In the genomic region with DNA sequence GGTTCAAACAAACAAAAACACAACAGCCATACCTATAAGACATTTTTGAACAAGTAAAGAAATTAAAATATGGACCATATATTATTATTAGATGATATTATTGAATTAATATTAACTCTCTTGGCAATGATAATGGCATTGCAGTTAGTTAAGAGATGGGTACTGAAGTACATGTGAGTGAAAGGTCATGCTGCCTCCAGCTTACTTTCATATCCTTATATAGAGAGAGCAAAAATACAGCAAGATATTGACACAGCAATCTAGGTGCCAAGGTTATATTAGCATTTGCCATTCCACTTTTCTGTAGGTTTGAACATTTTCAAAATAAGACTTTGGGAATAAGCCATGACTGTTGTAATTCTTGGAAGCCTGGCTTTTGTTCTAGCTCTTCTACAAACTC, we compare ENCODE assay signal across 24 cellular contexts. TPM values are rescaled to one million over a fixed set of nuclear protein-coding genes. Genes with fewer than 3 reads are reported as not detected.
A peak's percentile ranks its signal among the peaks of the same experiment; 100 is the strongest.
DNase-seq lines count a peak whose midpoint lies in the region; ATAC-seq and TF ChIP-seq lines count a peak whose summit lies in the region.
"Had no signal": no experiment of that assay in that cellular context is flagged by ENCODE, and none has a peak within 500 bp of the region (broad histone marks: within the 10 kb centered on the region; RNA-seq: fewer than 3 reads in every experiment).

No MANE protein-coding gene starts in this region.

- no peak for ATAC-seq in activated CD4-positive, alpha-beta T cell treated with anti-CD3 and anti-CD28 coated beads for 36 hours
- ATAC-seq in CD4-positive, CD25-positive, alpha-beta regulatory T cell (ENCODE audit: low read depth in 2 of 2) = no peak
- ATAC-seq in left lung = peak; percentile 25
- ATAC-seq in GM19463 (IDR thresholded peaks at IDR 0.05; ENCODE audit: unreplicated experiment) = no peak
- ATAC-seq in Right ventricle myocardium superior (ENCODE audit: poor library complexity) = no peak
- ATAC-seq: left cardiac atrium had no signal

- H3K36me3 Mint-ChIP-seq in activated CD4-positive, alpha-beta T cell treated with anti-CD3 and anti-CD28 coated beads for 36 hours (ENCODE audit: low read depth) = peaks cover 73% of the 10 kb centered on the region
- H3K36me3 Mint-ChIP-seq in CD4-positive, CD25-positive, alpha-beta regulatory T cell = peaks cover 42% of the 10 kb centered on the region

- no peaks in the 10 kb centered on the region for H3K9me3 Mint-ChIP-seq in activated CD4-positive, alpha-beta T cell treated with anti-CD3 and anti-CD28 coated beads for 36 hours (ENCODE audit: low read depth)
- peaks cover 0 to 1% (median 0%) of the 10 kb centered on the region in 7 donors for H3K9me3 Mint-ChIP-seq in CD4-positive, CD25-positive, alpha-beta regulatory T cell
- H3K9me3 Mint-ChIP-seq: nephron had no signal

- peaks cover 72% of the 10 kb centered on the region for H3K4me1 ChIP-seq in CD4-positive, CD25-positive, alpha-beta regulatory T cell (ENCODE audit: control insufficient read depth, insufficient read depth, low read length, poor library complexity, severe bottlenecking)
- H3K4me1 ChIP-seq in left lung = peaks cover 0 to 29% of the 10 kb centered on the region in 2 donors
- H3K4me1 ChIP-seq: adrenal gland, HAP-1 had no signal

- H3K9ac ChIP-seq in SU-DHL-6 (ENCODE audit: low read length) = peak overlapping the region; percentile 29; the same call in 1 of the 2 replicates

- H3K36me3 ChIP-seq in CD4-positive, CD25-positive, alpha-beta regulatory T cell (ENCODE audit: control insufficient read depth, insufficient read depth, low read length) = peaks cover 4% of the 10 kb centered on the region
- H3K36me3 ChIP-seq in SU-DHL-6 (ENCODE audit: low read length) (no peaks in the 10 kb centered on the region), left lung (no peaks in the 10 kb centered on the region)
- H3K36me3 ChIP-seq: adrenal gland, HAP-1, tibial nerve had no signal

- POLR2A ChIA-PET in activated CD4-positive, alpha-beta T cell treated with anti-CD3 and anti-CD28 coated beads for 36 hours (lab: Charles Lee) = interaction anchor here (0.7 to 1.1 kb wide), 2 partner anchors 10 to 233 kb away, joined by 3 read pairs; no protein-coding TSS in a partner anchor

- H3K27ac ChIP-seq in CD4-positive, CD25-positive, alpha-beta regulatory T cell (ENCODE audit: insufficient read depth, low read length, poor library complexity, severe bottlenecking) = no peak overlapping the region
- H3K27ac ChIP-seq in SU-DHL-6 (ENCODE audit: low read depth, low read length) = peak overlapping the region; percentile 92
- no peak overlapping the region for H3K27ac ChIP-seq in left lung
- H3K27ac ChIP-seq: adrenal gland, SK-N-MC, tibial nerve had no signal

- no peaks in the 10 kb centered on the region for H3K27me3 ChIP-seq in CD4-positive, CD25-positive, alpha-beta regulatory T cell (ENCODE audit: control insufficient read depth, insufficient read depth, low read length)
- H3K27me3 ChIP-seq in SU-DHL-6 (ENCODE audit: low read length) = no peaks in the 10 kb centered on the region
- H3K27me3 ChIP-seq in left lung = no peaks in the 10 kb centered on the region
- H3K27me3 ChIP-seq: adrenal gland, tibial nerve had no signal

- H3K4me3 ChIP-seq in CD4-positive, CD25-positive, alpha-beta regulatory T cell (ENCODE audit: low read depth, low read length) = peak overlapping the region; percentile 37
- H3K4me3 ChIP-seq in SU-DHL-6 (ENCODE audit: insufficient read depth, low read length, poor library complexity, severe bottlenecking) = peak overlapping the region; percentile 4
- H3K4me3 ChIP-seq in left lung = no peak overlapping the region
- H3K4me3 ChIP-seq: adrenal gland, HAP-1, SK-N-MC, tibial nerve had no signal

- H3F3A ChIP-seq in SU-DHL-6 (ENCODE audit: insufficient read depth) = peaks cover 28% of the 10 kb centered on the region

- no peaks in the 10 kb centered on the region for H3K9me3 ChIP-seq in CD4-positive, CD25-positive, alpha-beta regulatory T cell (ENCODE audit: control insufficient read depth in 2 of 2, low read length in 2 of 2)
- no peaks in the 10 kb centered on the region for H3K9me3 ChIP-seq in SU-DHL-6 (ENCODE audit: insufficient read depth, low read length)
- H3K9me3 ChIP-seq in left lung = no peaks in the 10 kb centered on the region
- H3K9me3 ChIP-seq: adrenal gland, HAP-1, tibial nerve had no signal

- peaks cover 79% of the 10 kb centered on the region for H3K4me1 Mint-ChIP-seq in activated CD4-positive, alpha-beta T cell treated with anti-CD3 and anti-CD28 coated beads for 36 hours
- peaks cover 41 to 91% (median 66%) of the 10 kb centered on the region in 4 donors for H3K4me1 Mint-ChIP-seq in CD4-positive, CD25-positive, alpha-beta regulatory T cell
- H3K4me1 Mint-ChIP-seq: nephron had no signal

- H3K4me3 Mint-ChIP-seq in activated CD4-positive, alpha-beta T cell treated with anti-CD3 and anti-CD28 coated beads for 36 hours = peak overlapping the region; percentile 54
- peak overlapping the region in 3 of 4 donors; percentile 17 to 71 (median 45) for H3K4me3 Mint-ChIP-seq in CD4-positive, CD25-positive, alpha-beta regulatory T cell
- H3K4me3 Mint-ChIP-seq: B cell, nephron had no signal

- H4K20me1 ChIP-seq in SU-DHL-6 (ENCODE audit: low read depth, low read length) = no peaks in the 10 kb centered on the region

- no peaks in the 10 kb centered on the region for H3K27me3 Mint-ChIP-seq in activated CD4-positive, alpha-beta T cell treated with anti-CD3 and anti-CD28 coated beads for 36 hours
- no peaks in the 10 kb centered on the region for H3K27me3 Mint-ChIP-seq in CD4-positive, CD25-positive, alpha-beta regulatory T cell

- no peak for DNase-seq in activated CD4-positive, alpha-beta T cell treated with anti-CD3 and anti-CD28 coated beads for 36 hours
- no peak for DNase-seq in activated CD4-positive, alpha-beta T cell treated with anti-CD3 and anti-CD28 coated beads for 1 hour
- DNase-seq in CD4-positive, CD25-positive, alpha-beta regulatory T cell = no peak
- DNase-seq in left lung = no peak
- no peak for DNase-seq in GM03348 (ENCODE audit: low spot score)
- no peak for DNase-seq in Right ventricle myocardium superior
- DNase-seq: adrenal gland; cortex of kidney; left cardiac atrium; NCI-H1105; NCI-H2081 treated with DMSO at 0.1 percent for 48 hours; NK-92 treated with Interleukin-12 subunit alpha and Interleukin-12 subunit beta, amount 100 ng/mL, for 24 hours; posterior cingulate gyrus; stimulated activated naive CD4-positive, alpha-beta T cell had no signal

- H3K79me2 ChIP-seq in SU-DHL-6 (ENCODE audit: insufficient read depth, low read length) = no peaks in the 10 kb centered on the region

- no peak overlapping the region for H2AFZ ChIP-seq in SU-DHL-6 (ENCODE audit: low read depth, low read length, severe bottlenecking)

- TF ChIP-seq CTCF in SU-DHL-6 (IDR thresholded peaks at IDR 0.05; ENCODE audit: insufficient read depth, low read length, poor library complexity, severe bottlenecking) (no peak), left lung (IDR thresholded peaks at IDR 0.05) (no peak)

- intact Hi-C loops in activated CD4-positive, alpha-beta T cell treated with anti-CD3 and anti-CD28 coated beads for 36 hours (cut with DNase I, micrococcal nuclease) = loop anchor here (5.0 to 10.0 kb wide), 2 partner anchors 33 to 600 kb away; no protein-coding TSS in a partner anchor
- intact Hi-C loops in left lung (cut with DNase I) (no loop called here), Right ventricle myocardium superior (cut with DNase I) (no loop called here)

- CTCF ChIA-PET in activated CD4-positive, alpha-beta T cell treated with anti-CD3 and anti-CD28 coated beads for 36 hours (lab: Charles Lee) = interaction anchor here (0.6 to 1.5 kb wide), 3 partner anchors 18 to 243 kb away, joined by 3 to 7 read pairs (median 5); no protein-coding TSS in a partner anchor

- H3K4me2 ChIP-seq in SU-DHL-6 (ENCODE audit: low read depth, low read length, poor library complexity, severe bottlenecking) = peak overlapping the region; percentile 82

- peak overlapping the region; percentile 78 for H3K27ac Mint-ChIP-seq in activated CD4-positive, alpha-beta T cell treated with anti-CD3 and anti-CD28 coated beads for 36 hours
- no peak overlapping the region for H3K27ac Mint-ChIP-seq in CD4-positive, CD25-positive, alpha-beta regulatory T cell
- H3K27ac Mint-ChIP-seq: B cell, nephron had no signal

- no peaks in the 10 kb centered on the region for H3K9me2 ChIP-seq in SU-DHL-6 (replicated peaks; ENCODE audit: insufficient read depth, low read length)

RNA-seq across cellular contexts. Expression of gene TNFSF8, which starts 6.1 kb away (rescaled TPM):
- total RNA-seq in activated CD4-positive, alpha-beta T cell treated with anti-CD3 and anti-CD28 coated beads for 36 hours = 10 to 100 TPM; 42.3 to 48.2 TPM
- total RNA-seq in CD4-positive, CD25-positive, alpha-beta regulatory T cell = 47.3 TPM
- polyA plus RNA-seq in CD4-positive, CD25-positive, alpha-beta regulatory T cell = 10 to 100 TPM; 31.4 to 78.1 (median 50.7) TPM
- 1 to 10 TPM; 2.1 to 4.8 TPM for total RNA-seq in left lung
- 0.46 TPM for total RNA-seq in Right ventricle myocardium superior
- total RNA-seq: A172, LHCN-M2, NCI-H460 had no signal

Comparison
In these comparisons a context has a peak if more than half of its experiments do, and no peak if none do; other contexts are left out.
1. H3K4me3 ChIP-seq: peak in CD4-positive, CD25-positive, alpha-beta regulatory T cell (single experiment) and SU-DHL-6 (single experiment); none in left lung (0 of 2).
2. intact Hi-C loops: an anchor here in activated CD4-positive, alpha-beta T cell treated with anti-CD3 and anti-CD28 coated beads for 36 hours (5.0 to 10.0 kb wide); none called in left lung and Right ventricle myocardium superior.